Comparison of ENCODE assay signal across 1 cellular context in the genomic region with DNA sequence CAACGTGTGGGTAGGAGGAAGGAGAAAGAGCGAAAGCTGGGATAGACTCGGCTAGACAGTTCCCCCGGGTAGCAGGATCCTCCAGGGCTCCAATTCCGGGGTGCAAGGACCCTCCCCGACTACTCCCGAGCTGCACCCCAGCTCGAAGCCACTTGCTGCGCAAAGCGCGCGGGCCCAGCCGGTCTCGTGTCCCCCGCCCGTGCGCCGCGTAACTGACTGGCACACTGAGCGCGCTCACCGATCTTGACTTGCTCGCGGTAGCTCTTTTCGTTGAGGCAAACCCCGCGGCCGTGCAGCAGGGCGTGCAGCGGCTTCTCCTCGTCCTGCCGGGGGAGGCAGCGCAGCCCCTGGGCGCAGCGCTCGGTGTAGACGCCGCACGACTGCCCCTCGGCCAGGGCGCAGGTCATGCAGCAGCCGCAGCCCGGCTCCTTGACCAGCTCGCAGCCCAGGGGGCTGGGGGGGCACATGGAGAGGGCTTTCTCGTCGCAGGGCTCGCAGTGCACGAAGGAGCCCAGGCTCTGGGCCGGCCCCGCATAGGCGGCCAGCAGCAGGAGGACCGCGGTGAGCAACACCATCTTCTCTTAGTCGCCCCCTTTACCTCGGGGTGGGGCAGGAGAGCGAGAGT.
TF ChIP-seq lines count a peak whose summit lies in the region.

No MANE protein-coding gene starts in this region.

TF ChIP-seq in HepG2, 621 proteins besides CTCF, POLR2A, EP300 and RAD21 (continued from another document and continues in another):
- TF ChIP-seq, protein P1, sequence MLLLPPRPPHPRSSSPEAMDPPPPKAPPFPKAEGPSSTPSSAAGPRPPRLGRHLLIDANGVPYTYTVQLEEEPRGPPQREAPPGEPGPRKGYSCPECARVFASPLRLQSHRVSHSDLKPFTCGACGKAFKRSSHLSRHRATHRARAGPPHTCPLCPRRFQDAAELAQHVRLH (CRISPR knock-in tag; IDR thresholded peaks at IDR 0.05; ENCODE audit: borderline replicate concordance, low read depth), result no peak
- TF ChIP-seq, protein P2, sequence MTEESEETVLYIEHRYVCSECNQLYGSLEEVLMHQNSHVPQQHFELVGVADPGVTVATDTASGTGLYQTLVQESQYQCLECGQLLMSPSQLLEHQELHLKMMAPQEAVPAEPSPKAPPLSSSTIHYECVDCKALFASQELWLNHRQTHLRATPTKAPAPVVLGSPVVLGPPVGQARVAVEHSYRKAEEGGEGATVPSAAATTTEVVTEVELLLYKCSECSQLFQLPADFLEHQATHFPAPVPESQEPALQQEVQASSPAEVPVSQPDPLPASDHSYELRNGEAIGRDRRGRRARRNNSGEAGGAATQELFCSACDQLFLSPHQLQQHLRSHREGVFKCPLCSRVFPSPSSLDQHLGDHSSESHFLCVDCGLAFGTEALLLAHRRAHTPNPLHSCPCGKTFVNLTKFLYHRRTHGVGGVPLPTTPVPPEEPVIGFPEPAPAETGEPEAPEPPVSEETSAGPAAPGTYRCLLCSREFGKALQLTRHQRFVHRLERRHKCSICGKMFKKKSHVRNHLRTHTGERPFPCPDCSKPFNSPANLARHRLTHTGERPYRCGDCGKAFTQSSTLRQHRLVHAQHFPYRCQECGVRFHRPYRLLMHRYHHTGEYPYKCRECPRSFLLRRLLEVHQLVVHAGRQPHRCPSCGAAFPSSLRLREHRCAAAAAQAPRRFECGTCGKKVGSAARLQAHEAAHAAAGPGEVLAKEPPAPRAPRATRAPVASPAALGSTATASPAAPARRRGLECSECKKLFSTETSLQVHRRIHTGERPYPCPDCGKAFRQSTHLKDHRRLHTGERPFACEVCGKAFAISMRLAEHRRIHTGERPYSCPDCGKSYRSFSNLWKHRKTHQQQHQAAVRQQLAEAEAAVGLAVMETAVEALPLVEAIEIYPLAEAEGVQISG (CRISPR knock-in tag; IDR thresholded peaks at IDR 0.05), result no peak
- no peak for TF ChIP-seq BRCA1 (CRISPR knock-in tag; IDR thresholded peaks at IDR 0.05)
- TF ChIP-seq HNRNPLL (IDR thresholded peaks at IDR 0.05; ENCODE audit: low read depth, low read length, poor library complexity, severe bottlenecking), result peak; percentile 84
- TF ChIP-seq NR2F1 (CRISPR knock-in tag; IDR thresholded peaks at IDR 0.05), result no peak
- TF ChIP-seq HMGA1 (CRISPR knock-in tag; conservative IDR thresholded peaks at IDR 0.05), result no peak
- no peak for TF ChIP-seq ZNF678 (CRISPR knock-in tag; IDR thresholded peaks at IDR 0.05)
- TF ChIP-seq ZBTB7A (CRISPR knock-in tag; IDR thresholded peaks at IDR 0.05), result no peak
- TF ChIP-seq SMAD9 (CRISPR knock-in tag; IDR thresholded peaks at IDR 0.05), result no peak
- peak; percentile 15; the same call in 1 of the 2 replicates for TF ChIP-seq RXRA (CRISPR knock-in tag; IDR thresholded peaks at IDR 0.05)
- TF ChIP-seq, protein P3, sequence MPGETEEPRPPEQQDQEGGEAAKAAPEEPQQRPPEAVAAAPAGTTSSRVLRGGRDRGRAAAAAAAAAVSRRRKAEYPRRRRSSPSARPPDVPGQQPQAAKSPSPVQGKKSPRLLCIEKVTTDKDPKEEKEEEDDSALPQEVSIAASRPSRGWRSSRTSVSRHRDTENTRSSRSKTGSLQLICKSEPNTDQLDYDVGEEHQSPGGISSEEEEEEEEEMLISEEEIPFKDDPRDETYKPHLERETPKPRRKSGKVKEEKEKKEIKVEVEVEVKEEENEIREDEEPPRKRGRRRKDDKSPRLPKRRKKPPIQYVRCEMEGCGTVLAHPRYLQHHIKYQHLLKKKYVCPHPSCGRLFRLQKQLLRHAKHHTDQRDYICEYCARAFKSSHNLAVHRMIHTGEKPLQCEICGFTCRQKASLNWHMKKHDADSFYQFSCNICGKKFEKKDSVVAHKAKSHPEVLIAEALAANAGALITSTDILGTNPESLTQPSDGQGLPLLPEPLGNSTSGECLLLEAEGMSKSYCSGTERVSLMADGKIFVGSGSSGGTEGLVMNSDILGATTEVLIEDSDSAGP (CRISPR knock-in tag; IDR thresholded peaks at IDR 0.05; ENCODE audit: borderline replicate concordance), result 0 out of 2 replicates have a peak, but pooled peaks have one; percentile 24
- TF ChIP-seq ATF7 (IDR thresholded peaks at IDR 0.05), result no peak
- TF ChIP-seq ATF7 (CRISPR knock-in tag; IDR thresholded peaks at IDR 0.05), result no peak
- TF ChIP-seq ZNF816 (CRISPR knock-in tag; IDR thresholded peaks at IDR 0.05; ENCODE audit: borderline replicate concordance), result no peak
- TF ChIP-seq MTF2 (CRISPR knock-in tag; IDR thresholded peaks at IDR 0.05; ENCODE audit: borderline replicate concordance), result peak; percentile 88; the same call in 1 of the 2 replicates
- TF ChIP-seq TMF1 (CRISPR knock-in tag; IDR thresholded peaks at IDR 0.05; ENCODE audit: low read depth), result no peak
- TF ChIP-seq ZNF282 (IDR thresholded peaks at IDR 0.05; ENCODE audit: partially characterized antibody), result no peak
- TF ChIP-seq, protein P4, sequence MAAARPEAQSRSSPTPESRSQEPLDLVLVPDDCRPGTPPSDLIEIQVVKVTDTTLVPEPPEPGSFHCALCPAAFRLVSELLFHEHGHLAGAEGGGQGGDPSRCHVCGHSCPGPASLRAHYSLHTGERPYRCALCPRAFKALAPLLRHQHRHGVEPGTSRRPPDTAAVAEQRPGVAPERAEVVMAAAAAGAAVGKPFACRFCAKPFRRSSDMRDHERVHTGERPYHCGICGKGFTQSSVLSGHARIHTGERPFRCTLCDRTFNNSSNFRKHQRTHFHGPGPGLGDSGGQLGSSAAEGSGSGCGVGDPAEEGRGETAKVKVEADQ (CRISPR knock-in tag; IDR thresholded peaks at IDR 0.05; ENCODE audit: borderline replicate concordance), result no peak
- TF ChIP-seq ELF3 (CRISPR knock-in tag; IDR thresholded peaks at IDR 0.05), result no peak
- TF ChIP-seq, protein P5, sequence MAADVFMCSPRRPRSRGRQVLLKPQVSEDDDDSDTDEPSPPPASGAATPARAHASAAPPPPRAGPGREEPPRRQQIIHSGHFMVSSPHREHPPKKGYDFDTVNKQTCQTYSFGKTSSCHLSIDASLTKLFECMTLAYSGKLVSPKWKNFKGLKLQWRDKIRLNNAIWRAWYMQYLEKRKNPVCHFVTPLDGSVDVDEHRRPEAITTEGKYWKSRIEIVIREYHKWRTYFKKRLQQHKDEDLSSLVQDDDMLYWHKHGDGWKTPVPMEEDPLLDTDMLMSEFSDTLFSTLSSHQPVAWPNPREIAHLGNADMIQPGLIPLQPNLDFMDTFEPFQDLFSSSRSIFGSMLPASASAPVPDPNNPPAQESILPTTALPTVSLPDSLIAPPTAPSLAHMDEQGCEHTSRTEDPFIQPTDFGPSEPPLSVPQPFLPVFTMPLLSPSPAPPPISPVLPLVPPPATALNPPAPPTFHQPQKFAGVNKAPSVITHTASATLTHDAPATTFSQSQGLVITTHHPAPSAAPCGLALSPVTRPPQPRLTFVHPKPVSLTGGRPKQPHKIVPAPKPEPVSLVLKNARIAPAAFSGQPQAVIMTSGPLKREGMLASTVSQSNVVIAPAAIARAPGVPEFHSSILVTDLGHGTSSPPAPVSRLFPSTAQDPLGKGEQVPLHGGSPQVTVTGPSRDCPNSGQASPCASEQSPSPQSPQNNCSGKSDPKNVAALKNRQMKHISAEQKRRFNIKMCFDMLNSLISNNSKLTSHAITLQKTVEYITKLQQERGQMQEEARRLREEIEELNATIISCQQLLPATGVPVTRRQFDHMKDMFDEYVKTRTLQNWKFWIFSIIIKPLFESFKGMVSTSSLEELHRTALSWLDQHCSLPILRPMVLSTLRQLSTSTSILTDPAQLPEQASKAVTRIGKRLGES (CRISPR knock-in tag; IDR thresholded peaks at IDR 0.05; ENCODE audit: borderline replicate concordance), result no peak
- TF ChIP-seq RNF2 (conservative IDR thresholded peaks at IDR 0.05; ENCODE audit: low read depth), result peak; percentile 47; the same call in 1 of the 2 replicates
- TF ChIP-seq, protein P6, sequence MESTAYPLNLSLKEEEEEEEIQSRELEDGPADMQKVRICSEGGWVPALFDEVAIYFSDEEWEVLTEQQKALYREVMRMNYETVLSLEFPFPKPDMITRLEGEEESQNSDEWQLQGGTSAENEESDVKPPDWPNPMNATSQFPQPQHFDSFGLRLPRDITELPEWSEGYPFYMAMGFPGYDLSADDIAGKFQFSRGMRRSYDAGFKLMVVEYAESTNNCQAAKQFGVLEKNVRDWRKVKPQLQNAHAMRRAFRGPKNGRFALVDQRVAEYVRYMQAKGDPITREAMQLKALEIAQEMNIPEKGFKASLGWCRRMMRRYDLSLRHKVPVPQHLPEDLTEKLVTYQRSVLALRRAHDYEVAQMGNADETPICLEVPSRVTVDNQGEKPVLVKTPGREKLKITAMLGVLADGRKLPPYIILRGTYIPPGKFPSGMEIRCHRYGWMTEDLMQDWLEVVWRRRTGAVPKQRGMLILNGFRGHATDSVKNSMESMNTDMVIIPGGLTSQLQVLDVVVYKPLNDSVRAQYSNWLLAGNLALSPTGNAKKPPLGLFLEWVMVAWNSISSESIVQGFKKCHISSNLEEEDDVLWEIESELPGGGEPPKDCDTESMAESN (CRISPR knock-in tag; conservative IDR thresholded peaks at IDR 0.05), result no peak
- TF ChIP-seq EZH2 (conservative IDR thresholded peaks at IDR 0.05; ENCODE audit: low read depth, low read length), result 0 out of 2 replicates have a peak, but pooled peaks have one; percentile 68
- TF ChIP-seq ZNF761 (CRISPR knock-in tag; conservative IDR thresholded peaks at IDR 0.05), result no peak
- TF ChIP-seq, protein P7, sequence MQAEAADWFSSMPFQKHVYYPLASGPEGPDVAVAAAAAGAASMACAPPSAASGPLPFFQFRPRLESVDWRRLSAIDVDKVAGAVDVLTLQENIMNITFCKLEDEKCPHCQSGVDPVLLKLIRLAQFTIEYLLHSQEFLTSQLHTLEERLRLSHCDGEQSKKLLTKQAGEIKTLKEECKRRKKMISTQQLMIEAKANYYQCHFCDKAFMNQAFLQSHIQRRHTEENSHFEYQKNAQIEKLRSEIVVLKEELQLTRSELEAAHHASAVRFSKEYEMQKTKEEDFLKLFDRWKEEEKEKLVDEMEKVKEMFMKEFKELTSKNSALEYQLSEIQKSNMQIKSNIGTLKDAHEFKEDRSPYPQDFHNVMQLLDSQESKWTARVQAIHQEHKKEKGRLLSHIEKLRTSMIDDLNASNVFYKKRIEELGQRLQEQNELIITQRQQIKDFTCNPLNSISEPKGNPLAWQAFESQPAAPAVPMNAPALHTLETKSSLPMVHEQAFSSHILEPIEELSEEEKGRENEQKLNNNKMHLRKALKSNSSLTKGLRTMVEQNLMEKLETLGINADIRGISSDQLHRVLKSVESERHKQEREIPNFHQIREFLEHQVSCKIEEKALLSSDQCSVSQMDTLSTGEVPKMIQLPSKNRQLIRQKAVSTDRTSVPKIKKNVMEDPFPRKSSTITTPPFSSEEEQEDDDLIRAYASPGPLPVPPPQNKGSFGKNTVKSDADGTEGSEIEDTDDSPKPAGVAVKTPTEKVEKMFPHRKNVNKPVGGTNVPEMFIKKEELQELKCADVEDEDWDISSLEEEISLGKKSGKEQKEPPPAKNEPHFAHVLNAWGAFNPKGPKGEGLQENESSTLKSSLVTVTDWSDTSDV (CRISPR knock-in tag; IDR thresholded peaks at IDR 0.05), result no peak
- TF ChIP-seq HHEX (CRISPR knock-in tag; IDR thresholded peaks at IDR 0.05), result no peak
- TF ChIP-seq DNMT1 (CRISPR knock-in tag; IDR thresholded peaks at IDR 0.05), result 0 out of 2 replicates have a peak, but pooled peaks have one; percentile 60
- no peak for TF ChIP-seq PHF21A (CRISPR knock-in tag; IDR thresholded peaks at IDR 0.05)
- TF ChIP-seq SATB2 (CRISPR knock-in tag; IDR thresholded peaks at IDR 0.05), result no peak
- TF ChIP-seq, protein P8, sequence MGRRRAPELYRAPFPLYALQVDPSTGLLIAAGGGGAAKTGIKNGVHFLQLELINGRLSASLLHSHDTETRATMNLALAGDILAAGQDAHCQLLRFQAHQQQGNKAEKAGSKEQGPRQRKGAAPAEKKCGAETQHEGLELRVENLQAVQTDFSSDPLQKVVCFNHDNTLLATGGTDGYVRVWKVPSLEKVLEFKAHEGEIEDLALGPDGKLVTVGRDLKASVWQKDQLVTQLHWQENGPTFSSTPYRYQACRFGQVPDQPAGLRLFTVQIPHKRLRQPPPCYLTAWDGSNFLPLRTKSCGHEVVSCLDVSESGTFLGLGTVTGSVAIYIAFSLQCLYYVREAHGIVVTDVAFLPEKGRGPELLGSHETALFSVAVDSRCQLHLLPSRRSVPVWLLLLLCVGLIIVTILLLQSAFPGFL (CRISPR knock-in tag; IDR thresholded peaks at IDR 0.05), result no peak
- TF ChIP-seq, protein P9, sequence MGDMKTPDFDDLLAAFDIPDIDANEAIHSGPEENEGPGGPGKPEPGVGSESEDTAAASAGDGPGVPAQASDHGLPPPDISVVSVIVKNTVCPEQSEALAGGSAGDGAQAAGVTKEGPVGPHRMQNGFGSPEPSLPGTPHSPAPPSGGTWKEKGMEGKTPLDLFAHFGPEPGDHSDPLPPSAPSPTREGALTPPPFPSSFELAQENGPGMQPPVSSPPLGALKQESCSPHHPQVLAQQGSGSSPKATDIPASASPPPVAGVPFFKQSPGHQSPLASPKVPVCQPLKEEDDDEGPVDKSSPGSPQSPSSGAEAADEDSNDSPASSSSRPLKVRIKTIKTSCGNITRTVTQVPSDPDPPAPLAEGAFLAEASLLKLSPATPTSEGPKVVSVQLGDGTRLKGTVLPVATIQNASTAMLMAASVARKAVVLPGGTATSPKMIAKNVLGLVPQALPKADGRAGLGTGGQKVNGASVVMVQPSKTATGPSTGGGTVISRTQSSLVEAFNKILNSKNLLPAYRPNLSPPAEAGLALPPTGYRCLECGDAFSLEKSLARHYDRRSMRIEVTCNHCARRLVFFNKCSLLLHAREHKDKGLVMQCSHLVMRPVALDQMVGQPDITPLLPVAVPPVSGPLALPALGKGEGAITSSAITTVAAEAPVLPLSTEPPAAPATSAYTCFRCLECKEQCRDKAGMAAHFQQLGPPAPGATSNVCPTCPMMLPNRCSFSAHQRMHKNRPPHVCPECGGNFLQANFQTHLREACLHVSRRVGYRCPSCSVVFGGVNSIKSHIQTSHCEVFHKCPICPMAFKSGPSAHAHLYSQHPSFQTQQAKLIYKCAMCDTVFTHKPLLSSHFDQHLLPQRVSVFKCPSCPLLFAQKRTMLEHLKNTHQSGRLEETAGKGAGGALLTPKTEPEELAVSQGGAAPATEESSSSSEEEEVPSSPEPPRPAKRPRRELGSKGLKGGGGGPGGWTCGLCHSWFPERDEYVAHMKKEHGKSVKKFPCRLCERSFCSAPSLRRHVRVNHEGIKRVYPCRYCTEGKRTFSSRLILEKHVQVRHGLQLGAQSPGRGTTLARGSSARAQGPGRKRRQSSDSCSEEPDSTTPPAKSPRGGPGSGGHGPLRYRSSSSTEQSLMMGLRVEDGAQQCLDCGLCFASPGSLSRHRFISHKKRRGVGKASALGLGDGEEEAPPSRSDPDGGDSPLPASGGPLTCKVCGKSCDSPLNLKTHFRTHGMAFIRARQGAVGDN (CRISPR knock-in tag; IDR thresholded peaks at IDR 0.05), result peak; percentile 10; the same call in 1 of the 2 replicates
- no peak for TF ChIP-seq MBNL3 (CRISPR knock-in tag; conservative IDR thresholded peaks at IDR 0.05)
- TF ChIP-seq MEF2D (CRISPR knock-in tag; IDR thresholded peaks at IDR 0.05), result no peak
- TF ChIP-seq KDM2A (CRISPR knock-in tag; IDR thresholded peaks at IDR 0.05; ENCODE audit: borderline replicate concordance, low read depth), result peak; percentile 21; the same call in 1 of the 2 replicates
- no peak for TF ChIP-seq ZEB1 (IDR thresholded peaks at IDR 0.05; ENCODE audit: insufficient replicate concordance, low read depth)
- TF ChIP-seq, protein P10, sequence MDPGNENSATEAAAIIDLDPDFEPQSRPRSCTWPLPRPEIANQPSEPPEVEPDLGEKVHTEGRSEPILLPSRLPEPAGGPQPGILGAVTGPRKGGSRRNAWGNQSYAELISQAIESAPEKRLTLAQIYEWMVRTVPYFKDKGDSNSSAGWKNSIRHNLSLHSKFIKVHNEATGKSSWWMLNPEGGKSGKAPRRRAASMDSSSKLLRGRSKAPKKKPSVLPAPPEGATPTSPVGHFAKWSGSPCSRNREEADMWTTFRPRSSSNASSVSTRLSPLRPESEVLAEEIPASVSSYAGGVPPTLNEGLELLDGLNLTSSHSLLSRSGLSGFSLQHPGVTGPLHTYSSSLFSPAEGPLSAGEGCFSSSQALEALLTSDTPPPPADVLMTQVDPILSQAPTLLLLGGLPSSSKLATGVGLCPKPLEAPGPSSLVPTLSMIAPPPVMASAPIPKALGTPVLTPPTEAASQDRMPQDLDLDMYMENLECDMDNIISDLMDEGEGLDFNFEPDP (CRISPR knock-in tag; conservative IDR thresholded peaks at IDR 0.05), result no peak
- TF ChIP-seq ZNF841 (CRISPR knock-in tag; IDR thresholded peaks at IDR 0.05; ENCODE audit: borderline replicate concordance), result no peak
